ENCODE assay signal across 17 cellular contexts in the genomic region with DNA sequence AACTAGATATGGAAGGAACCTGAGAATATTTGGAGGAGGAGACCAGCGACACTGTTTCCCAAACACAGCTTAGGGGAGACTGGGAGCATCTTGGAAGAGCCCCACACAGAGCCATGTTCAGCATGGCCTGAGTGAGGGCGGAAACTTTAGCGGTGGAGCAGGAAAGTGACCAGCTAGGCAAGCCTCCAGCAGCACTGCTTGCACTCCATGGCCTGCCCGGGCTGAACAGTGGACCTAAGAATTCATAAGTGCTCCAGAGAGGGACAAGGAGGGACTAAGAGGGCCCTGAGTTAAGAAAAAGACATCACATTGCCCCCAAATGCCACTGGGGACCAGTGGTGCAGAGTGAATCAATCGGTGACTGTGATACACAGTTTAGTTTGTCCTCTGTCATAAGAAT.
DNase-seq lines count a peak whose midpoint lies in the region; ATAC-seq and TF ChIP-seq lines count a peak whose summit lies in the region.
"Had no signal": no experiment of that assay in that cellular context is flagged by ENCODE, and none has a peak within 500 bp of the region (broad histone marks: within the 10 kb centered on the region; RNA-seq: fewer than 3 reads in every experiment).

No MANE protein-coding gene starts in this region.

- ATAC-seq in left cardiac atrium = peak in 1 of 2 donors; percentile 13
- ATAC-seq in activated naive CD8-positive, alpha-beta T cell treated with anti-CD3 and anti-CD28 coated beads, Interleukin-2, amount 50 U/mL, for 24 hours = no peak
- ATAC-seq in HG02938 (IDR thresholded peaks at IDR 0.05; ENCODE audit: unreplicated experiment) = no peak
- ATAC-seq: CD8-positive, alpha-beta T cell; T-cell had no signal

- no peak overlapping the region for H3K4me2 ChIP-seq in parathyroid adenoma (ENCODE audit: low read length)

- no peak for DNase-seq in ascending aorta (ENCODE audit: low spot score in 2 of 2)
- DNase-seq in left cardiac atrium = peak; percentile 29
- DNase-seq in tibial artery = peak in 1 of 2 donors; percentile 72
- DNase-seq in Kasumi-1 (lab: John Stamatoyannopoulos, UW) = no peak
- no peak for DNase-seq in DMS79 treated with DMSO at 0.1 percent for 48 hours (lab: John Stamatoyannopoulos, UW)
- no peak for DNase-seq in activated naive CD8-positive, alpha-beta T cell treated with anti-CD3 and anti-CD28 coated beads, Interleukin-2, amount 50 U/mL, for 24 hours
- DNase-seq: activated CD4-positive, alpha-beta T cell treated with anti-CD3 and anti-CD28 coated beads, Interleukin-2, amount 10 ng/mL, durations not matched to agents 24 days and 14 days; activated effector memory CD4-positive, alpha-beta T cell treated with anti-CD3 and anti-CD28 coated beads, Interleukin-2, amount 50 U/mL, for 16 hours; CD8-positive, alpha-beta T cell; DMS79; KG1; NCI-H1048; NCI-H2029 treated with DMSO at 0.1 percent for 48 hours; NCI-H446 treated with DMSO at 0.1 percent for 48 hours; T-cell had no signal

- H3K9me3 Mint-ChIP-seq in activated naive CD8-positive, alpha-beta T cell treated with anti-CD3 and anti-CD28 coated beads, Interleukin-2, amount 50 U/mL, for 24 hours = no peaks in the 10 kb centered on the region
- H3K9me3 Mint-ChIP-seq: activated CD4-positive, alpha-beta T cell treated with anti-CD3 and anti-CD28 coated beads, Interleukin-2, amount 10 ng/mL, durations not matched to agents 24 days and 14 days; CD8-positive, alpha-beta T cell; T-cell had no signal

- H3K27me3 Mint-ChIP-seq in activated naive CD8-positive, alpha-beta T cell treated with anti-CD3 and anti-CD28 coated beads, Interleukin-2, amount 50 U/mL, for 24 hours = peaks cover 5% of the 10 kb centered on the region
- H3K27me3 Mint-ChIP-seq: activated CD4-positive, alpha-beta T cell treated with anti-CD3 and anti-CD28 coated beads, Interleukin-2, amount 10 ng/mL, durations not matched to agents 24 days and 14 days had no signal

- no peak for TF ChIP-seq CTCF in ascending aorta (IDR thresholded peaks at IDR 0.05)
- TF ChIP-seq CTCF in parathyroid adenoma (IDR thresholded peaks at IDR 0.05) = no peak
- TF ChIP-seq CTCF in tibial artery (IDR thresholded peaks at IDR 0.05) = no peak

- peaks cover 26% of the 10 kb centered on the region for H3K4me1 Mint-ChIP-seq in activated naive CD8-positive, alpha-beta T cell treated with anti-CD3 and anti-CD28 coated beads, Interleukin-2, amount 50 U/mL, for 24 hours

- H3K36me3 ChIP-seq in ascending aorta = no peaks in the 10 kb centered on the region
- H3K36me3 ChIP-seq in parathyroid adenoma (ENCODE audit: control insufficient read depth, insufficient read depth, low read length) = no peaks in the 10 kb centered on the region
- no peaks in the 10 kb centered on the region for H3K36me3 ChIP-seq in tibial artery

- H3K27me3 ChIP-seq in ascending aorta (no peaks in the 10 kb centered on the region), parathyroid adenoma (ENCODE audit: control insufficient read depth, insufficient read depth, low read length) (no peaks in the 10 kb centered on the region), tibial artery (no peaks in the 10 kb centered on the region)

- H3K27ac Mint-ChIP-seq in activated naive CD8-positive, alpha-beta T cell treated with anti-CD3 and anti-CD28 coated beads, Interleukin-2, amount 50 U/mL, for 24 hours = no peak overlapping the region
- H3K27ac Mint-ChIP-seq: activated CD4-positive, alpha-beta T cell treated with anti-CD3 and anti-CD28 coated beads, Interleukin-2, amount 10 ng/mL, durations not matched to agents 24 days and 14 days; CD8-positive, alpha-beta T cell; T-cell had no signal

- H3K9me3 ChIP-seq in ascending aorta (no peaks in the 10 kb centered on the region), parathyroid adenoma (ENCODE audit: control insufficient read depth, low read length) (no peaks in the 10 kb centered on the region), tibial artery (no peaks in the 10 kb centered on the region)

- H3K4me1 ChIP-seq in ascending aorta (peaks cover 7 to 42% of the 10 kb centered on the region in 2 donors), parathyroid adenoma (peaks cover 29% of the 10 kb centered on the region), tibial artery (peaks cover 0 to 83% (median 50%) of the 10 kb centered on the region in 4 donors)

- no peaks in the 10 kb centered on the region for H3K36me3 Mint-ChIP-seq in activated naive CD8-positive, alpha-beta T cell treated with anti-CD3 and anti-CD28 coated beads, Interleukin-2, amount 50 U/mL, for 24 hours (ENCODE audit: low read depth)
- H3K36me3 Mint-ChIP-seq: T-cell had no signal

- H3K9ac ChIP-seq in parathyroid adenoma = no peak overlapping the region

- H3K27ac ChIP-seq in ascending aorta (peak overlapping the region; percentile 65 to 77), parathyroid adenoma (no peak overlapping the region), tibial artery (peak overlapping the region; percentile 39 to 76)

- H3K4me3 Mint-ChIP-seq in activated naive CD8-positive, alpha-beta T cell treated with anti-CD3 and anti-CD28 coated beads, Interleukin-2, amount 50 U/mL, for 24 hours = no peak overlapping the region
- H3K4me3 Mint-ChIP-seq: activated CD4-positive, alpha-beta T cell treated with anti-CD3 and anti-CD28 coated beads, Interleukin-2, amount 10 ng/mL, durations not matched to agents 24 days and 14 days; CD8-positive, alpha-beta T cell; T-cell had no signal

- H3K4me3 ChIP-seq in ascending aorta = no peak overlapping the region
- no peak overlapping the region for H3K4me3 ChIP-seq in parathyroid adenoma (ENCODE audit: low read depth, low read length)
- no peak overlapping the region for H3K4me3 ChIP-seq in tibial artery

- H2AFZ ChIP-seq in parathyroid adenoma = peak overlapping the region; percentile 3

- intact Hi-C loops in ascending aorta (cut with DNase I) = loop anchor here (10.0 kb wide), 1 partner anchor 742 kb away; the partner anchor contains the start of gene IGFBP5
- intact Hi-C loops in left cardiac atrium (cut with DNase I) = no loop called here
- intact Hi-C loops in tibial artery (cut with DNase I; ENCODE audit: low total_unique reads) = loop anchor here (10.0 kb wide), 1 partner anchor 72 kb away; no protein-coding TSS in a partner anchor

- no peaks in the 10 kb centered on the region for H3K79me2 ChIP-seq in parathyroid adenoma

Comparison
In these comparisons a context has a peak if more than half of its experiments do, and no peak if none do; other contexts are left out.
1. intact Hi-C loops: an anchor here in ascending aorta (10.0 kb wide) and tibial artery (10.0 kb wide); none called in left cardiac atrium.